Comparison of ENCODE assay signal across 22 cellular contexts in the genomic region with DNA sequence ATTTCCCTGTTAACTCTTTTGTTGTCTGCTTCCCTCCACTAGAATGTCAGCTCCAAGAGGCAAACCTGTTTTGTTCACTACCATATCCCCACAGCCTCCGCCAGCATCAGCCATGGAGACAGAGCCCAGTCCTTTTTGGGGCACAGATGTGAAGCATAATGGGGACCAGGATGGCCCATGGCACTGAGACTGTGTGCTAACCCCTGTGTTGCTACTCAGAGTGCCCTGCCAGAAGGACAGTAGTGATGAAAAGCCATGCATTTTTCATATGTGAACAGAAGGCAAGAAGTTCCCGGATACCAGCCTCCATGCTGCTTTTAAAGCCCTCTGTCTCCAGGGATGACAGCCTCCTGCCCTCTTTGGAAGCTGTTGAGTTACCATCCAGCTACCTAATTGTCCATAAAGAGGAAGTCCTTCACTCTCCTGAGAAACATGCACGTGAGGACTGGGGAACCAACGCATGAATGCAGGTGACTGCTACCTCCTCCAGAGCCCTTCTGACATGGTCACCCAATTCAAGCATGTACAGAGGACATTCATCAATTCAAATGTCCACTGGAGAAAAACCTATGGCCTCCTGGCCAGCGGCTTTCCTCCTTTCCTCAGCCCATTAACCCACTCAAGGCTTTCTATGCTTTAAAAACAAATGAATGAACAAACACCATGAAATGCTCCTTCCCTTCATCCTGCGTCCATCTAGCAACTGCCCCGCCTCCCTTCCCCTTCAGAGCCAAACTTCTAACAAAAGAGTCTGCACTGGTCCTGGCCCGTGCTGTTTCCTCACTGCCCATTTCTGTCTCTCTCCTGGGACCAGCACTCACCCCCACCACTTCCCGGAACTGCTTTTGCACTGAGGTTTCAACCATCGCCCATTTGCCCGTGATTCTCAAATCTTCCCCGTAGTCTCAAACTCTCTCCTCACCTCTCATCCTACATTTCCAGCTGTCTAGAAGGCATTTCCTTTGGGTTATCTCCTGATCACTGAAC. TPM values are rescaled to one million over a fixed set of nuclear protein-coding genes. Genes with fewer than 3 reads are reported as not detected.
"Had no signal": no experiment of that assay in that cellular context is flagged by ENCODE, and none has a peak within 500 bp of the region (broad histone marks: within the 10 kb centered on the region; RNA-seq: fewer than 3 reads in every experiment).

No MANE protein-coding gene starts in this region.

- H3K4me1 ChIP-seq: heart left ventricle had no signal

- H3K36me3 ChIP-seq: heart left ventricle had no signal

- ATAC-seq: esophagus mucosa; heart left ventricle; natural killer cell treated with Interleukin-12 subunit alpha and Interleukin-12 subunit beta and Interleukin-15 and Interleukin-18, amount 100 ng/mL, for 72 hours; right cardiac atrium had no signal

- H3K27ac ChIP-seq: heart left ventricle had no signal

- H3K4me3 ChIP-seq: heart left ventricle had no signal

- H3K9me3 ChIP-seq: heart left ventricle had no signal

- DNase-seq: effector memory CD4-positive, alpha-beta T cell; heart left ventricle; hippocampal formation; kidney glomerular epithelial cell; mammary epithelial cell; posterior cingulate gyrus; right cardiac atrium; small intestine; stimulated activated CD4-positive, alpha-beta T cell treated with anti-CD3 and anti-CD28 coated beads, Interleukin-2, amount 100 ng/mL, for 48 hours; stimulated activated naive CD4-positive, alpha-beta T cell treated with Interleukin-2 at 50 U/mL for 16 hours; trophoblast cell had no signal

RNA-seq across cellular contexts. Expression of a gene that starts 18.0 kb away (rescaled TPM):
- total RNA-seq: chondrocyte; esophagus mucosa; fibroblast of lung; glomerular endothelial cell; heart left ventricle; lower leg skin; mammary epithelial cell; mesothelial cell of epicardium; mucosa of gallbladder; myocyte; natural killer cell treated with Interleukin-12 subunit alpha and Interleukin-12 subunit beta and Interleukin-15 and Interleukin-18, amount 100 ng/mL, for 72 hours; omental fat pad; right cardiac atrium; urinary bladder had no signal
- polyA plus RNA-seq: fibroblast of lung, heart left ventricle, mammary epithelial cell, right cardiac atrium, small intestine, urinary bladder had no signal
